18 cellular contexts compared by ENCODE assay signal in genomic region chr18:23710068-23710527, GRCh38. TPM values are rescaled to one million over a fixed set of nuclear protein-coding genes. Genes with fewer than 3 reads are reported as not detected.
A peak's percentile ranks its signal among the peaks of the same experiment; 100 is the strongest.
DNase-seq lines count a peak whose midpoint lies in the region; TF ChIP-seq lines count a peak whose summit lies in the region.
"Had no signal": no experiment of that assay in that cellular context is flagged by ENCODE, and none has a peak within 500 bp of the region (broad histone marks: within the 10 kb centered on the region; RNA-seq: fewer than 3 reads in every experiment).

No MANE protein-coding gene starts in this region.

- H3K4me1 ChIP-seq in HEK293 (ENCODE audit: control insufficient read depth, insufficient read depth, low read length) = no peaks in the 10 kb centered on the region
- no peaks in the 10 kb centered on the region for H3K4me1 ChIP-seq in tibial nerve
- H3K4me1 ChIP-seq in prostate gland (replicated peaks) = no peaks in the 10 kb centered on the region

- CTCF ChIA-PET in HEK293 (lab: Yijun Ruan, JAX) = interaction anchor here (0.5 to 3.0 kb wide), 9 partner anchors 8 to 212 kb away, joined by 3 to 16 read pairs (median 3); no protein-coding TSS in a partner anchor

- no peak overlapping the region for H3K27ac ChIP-seq in HEK293 (ENCODE audit: extremely low read depth, low read depth, low read length)
- peak overlapping the region; percentile 17; the same call in 1 of the 2 replicates for H3K27ac ChIP-seq in VCaP
- H3K27ac ChIP-seq in tibial nerve = no peak overlapping the region
- no peak overlapping the region for H3K27ac ChIP-seq in prostate gland
- H3K27ac ChIP-seq: BLaER1 treated with 17β-estradiol and CSF1 and Interleukin-3, amounts not matched to agents 10 nM and 100 nM; SK-N-MC had no signal

- H3K9me3 ChIP-seq in HEK293 (ENCODE audit: control insufficient read depth, insufficient read depth, low read depth, low read length) (no peaks in the 10 kb centered on the region), tibial nerve (peaks cover 0 to 15% (median 3%) of the 10 kb centered on the region in 4 donors), prostate gland (no peaks in the 10 kb centered on the region)

- WGBS in tibial nerve, 2 donors = 90% methylated on average over 17 of the region's 17 CpGs
- WGBS in prostate gland = 89% methylated on average over 17 of the region's 17 CpGs

- POLR2A ChIA-PET in HEK293 (lab: Yijun Ruan, JAX) = no interaction called here

- no peaks in the 10 kb centered on the region; a peak in 1 of 3 replicates for H3K36me3 ChIP-seq in HEK293 (ENCODE audit: control insufficient read depth in 2 of 2, insufficient read depth in 1 of 2, low read length in 2 of 2)
- peaks cover 0 to 6% (median 0%) of the 10 kb centered on the region in 3 donors for H3K36me3 ChIP-seq in tibial nerve
- H3K36me3 ChIP-seq in prostate gland = no peaks in the 10 kb centered on the region
- H3K36me3 ChIP-seq: BLaER1 treated with 17β-estradiol and CSF1 and Interleukin-3, amounts not matched to agents 10 nM and 100 nM had no signal

- TF ChIP-seq CTCF in HEK293 (tag by site-specific recombination; IDR thresholded peaks at IDR 0.05) (no peak), VCaP (conservative IDR thresholded peaks at IDR 0.05) (no peak), fibroblast of the aortic adventitia (IDR thresholded peaks at IDR 0.05; ENCODE audit: insufficient read depth, low read length) (no peak), retinal pigment epithelial cell (conservative IDR thresholded peaks at IDR 0.05; ENCODE audit: low read depth, low read length) (no peak), tibial nerve (IDR thresholded peaks at IDR 0.05) (no peak), prostate gland (IDR thresholded peaks at IDR 0.05) (no peak)

- intact Hi-C loops in prostate gland (cut with DNase I) = no loop called here

- no peak overlapping the region for H3K4me3 ChIP-seq in HEK293 (ENCODE audit: low read depth, low read length)
- no peak overlapping the region for H3K4me3 ChIP-seq in fibroblast of the aortic adventitia (ENCODE audit: low read depth, low read length)
- H3K4me3 ChIP-seq in retinal pigment epithelial cell (ENCODE audit: low read length) = no peak overlapping the region
- H3K4me3 ChIP-seq in tibial nerve = no peak overlapping the region
- no peak overlapping the region for H3K4me3 ChIP-seq in prostate gland
- H3K4me3 ChIP-seq: BLaER1 treated with 17β-estradiol and CSF1 and Interleukin-3, amounts not matched to agents 10 nM and 100 nM; SK-N-MC had no signal

- TF ChIP-seq EP300 in tibial nerve (IDR thresholded peaks at IDR 0.05) = no peak

- H3K27me3 ChIP-seq in tibial nerve = no peaks in the 10 kb centered on the region
- H3K27me3 ChIP-seq in prostate gland (replicated peaks; ENCODE audit: insufficient read depth) = no peaks in the 10 kb centered on the region
- H3K27me3 ChIP-seq: BLaER1 treated with 17β-estradiol and CSF1 and Interleukin-3, amounts not matched to agents 10 nM and 100 nM had no signal

- peak; percentile 79 for DNase-seq in fibroblast of the aortic adventitia (ENCODE audit: low read depth)
- peak; percentile 96 for DNase-seq in retinal pigment epithelial cell (ENCODE audit: low read depth)
- no peak for DNase-seq in tibial nerve (ENCODE audit: low spot score in 2 of 2)
- no peak for DNase-seq in prostate gland (ENCODE audit: low spot score)
- no peak for DNase-seq in NCI-H187 treated with DMSO at 0.1 percent for 48 hours (lab: John Stamatoyannopoulos, UW)
- DNase-seq in stimulated activated CD4-positive, alpha-beta T cell treated with anti-CD3 and anti-CD28 coated beads, Interleukin-15, amount 100 ng/mL, for 24 hours = no peak
- DNase-seq: activated CD4-positive, alpha-beta T cell treated with anti-CD3 and anti-CD28 coated beads for 4 hours; activated naive CD4-positive, alpha-beta T cell treated with Interleukin-2 at 50 U/mL for 16 hours; KG1; left ventricle myocardium superior; NCI-H146; stimulated activated naive B cell treated with anti-CD40 and anti-IgM and Interleukin-4, amounts not matched to agents 10 μg/mL and 1 μg/mL and 100 μg/mL, for 72 hours; T-helper 9 cell had no signal

- TF ChIP-seq POLR2A in tibial nerve (IDR thresholded peaks at IDR 0.05) (no peak), prostate gland (IDR thresholded peaks at IDR 0.05) (no peak)

TF ChIP-seq in HEK293, 187 proteins besides CTCF, POLR2A, EP300 and RAD21:
- TF ChIP-seq HOXC10 (CRISPR knock-in tag; IDR thresholded peaks at IDR 0.05) (no peak), ZNF561 (tag by site-specific recombination; IDR thresholded peaks at IDR 0.05; ENCODE audit: borderline replicate concordance) (no peak), ZNF692 (tag by site-specific recombination; IDR thresholded peaks at IDR 0.05) (peak; percentile 67; the same call in 1 of the 2 replicates), ZNF16 (tag by site-specific recombination; IDR thresholded peaks at IDR 0.05; ENCODE audit: low read depth) (no peak)

RNA-seq across cellular contexts. Expression of gene LAMA3, which starts 20.8 kb away (rescaled TPM):
- total RNA-seq in fibroblast of the aortic adventitia (ENCODE audit: low replicate concordance) (5.1 and 15.7 TPM in 2 replicates), tibial nerve (10 to 100 TPM; 46.3 to 80.6 (median 67.1) TPM), prostate gland (10 to 100 TPM; 31.3 to 35.9 TPM)

RNA-seq across cellular contexts. Expression of gene ANKRD29, which starts 47.4 kb away (rescaled TPM):
- total RNA-seq in fibroblast of the aortic adventitia (ENCODE audit: low replicate concordance) = 6.1 and 17.4 TPM in 2 replicates
- total RNA-seq in tibial nerve = 10 to 100 TPM; 13.0 to 22.1 (median 16.8) TPM
- total RNA-seq in prostate gland = 1 to 10 TPM; 5.6 to 8.5 TPM
- total RNA-seq: OCI-LY7 had no signal

Comparison
In these comparisons a context has a peak if more than half of its experiments do, and no peak if none do; other contexts are left out.
1. DNase-seq: peak in fibroblast of the aortic adventitia (single experiment) and retinal pigment epithelial cell (single experiment); none in tibial nerve (0 of 2), prostate gland (single experiment), NCI-H187 treated with DMSO at 0.1 percent for 48 hours (single experiment) and stimulated activated CD4-positive, alpha-beta T cell treated with anti-CD3 and anti-CD28 coated beads, Interleukin-15, amount 100 ng/mL, for 24 hours (single experiment).